Comparison of ENCODE assay signal across 14 cellular contexts in the genomic region with DNA sequence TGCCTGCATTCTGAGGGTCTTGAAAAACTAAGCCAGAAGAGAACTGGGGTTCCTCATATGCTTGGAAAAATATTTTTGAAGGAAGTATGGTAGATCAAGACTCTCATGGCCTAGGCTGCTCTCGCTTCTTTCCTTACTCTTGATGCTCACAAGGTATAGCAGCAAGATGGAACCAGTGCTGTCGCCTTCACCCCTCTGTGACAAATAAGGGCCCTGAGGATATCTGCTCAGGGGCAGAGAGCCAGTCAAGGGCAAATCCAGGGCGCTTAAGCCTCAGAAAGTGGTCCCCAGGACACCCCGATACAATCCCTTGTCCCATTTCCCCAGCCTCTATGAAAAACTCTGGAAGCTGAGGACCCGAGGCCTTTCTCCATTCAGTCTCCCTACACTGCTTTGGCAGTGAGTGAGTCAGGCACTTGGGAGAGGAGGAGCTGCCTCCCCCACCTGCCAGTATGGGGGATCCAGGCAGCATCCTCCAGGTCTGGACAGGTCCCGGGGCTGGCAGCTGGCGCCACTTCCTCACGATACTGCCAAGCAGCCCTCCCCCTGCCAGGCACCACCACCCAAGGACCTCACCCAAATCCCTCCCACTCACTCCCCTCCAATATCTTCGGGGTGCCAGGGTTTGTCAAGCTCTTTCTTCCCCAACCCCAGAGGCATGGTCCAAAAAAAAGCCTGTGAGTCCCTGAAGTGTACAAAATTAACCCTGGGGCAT. TPM values are rescaled to one million over a fixed set of nuclear protein-coding genes. Genes with fewer than 3 reads are reported as not detected.
A peak's percentile ranks its signal among the peaks of the same experiment; 100 is the strongest.
DNase-seq lines count a peak whose midpoint lies in the region; ATAC-seq and TF ChIP-seq lines count a peak whose summit lies in the region.
"Had no signal": no experiment of that assay in that cellular context is flagged by ENCODE, and none has a peak within 500 bp of the region (broad histone marks: within the 10 kb centered on the region; RNA-seq: fewer than 3 reads in every experiment).

No MANE protein-coding gene starts in this region.

- H3K27ac Mint-ChIP-seq in natural killer cell treated with Interleukin-12 subunit alpha and Interleukin-12 subunit beta and Interleukin-15 and Interleukin-18, amount 100 ng/mL, for 72 hours, result no peak overlapping the region
- H3K27ac Mint-ChIP-seq in natural killer cell (no peak overlapping the region), brain (peak overlapping the region in 3 of 5 experiments; percentile 85 to 89 (median 86))
- H3K27ac Mint-ChIP-seq: activated T-helper 1 cell treated with anti-CD3 and anti-CD28 coated beads, Interleukin-12 subunit alpha, Interleukin-12 subunit beta, Interleukin-2, Interleukin-4 antibody, amounts not matched to agents 30 ng/mL and 10 ng/mL and 1 ng/mL, durations not matched to agents 14 hours and 24 hours and 36 hours had no signal

- H3K36me3 ChIP-seq in mesendoderm (ENCODE audit: control insufficient read depth, insufficient read depth, low read length) (no peaks in the 10 kb centered on the region), Karpas-422 (ENCODE audit: insufficient read depth, low read length) (no peaks in the 10 kb centered on the region)

- H3K4me2 ChIP-seq in mesendoderm (ENCODE audit: low read length) (no peak overlapping the region), Karpas-422 (ENCODE audit: low read depth, low read length, poor library complexity, severe bottlenecking) (no peak overlapping the region)

- ATAC-seq in natural killer cell treated with Interleukin-12 subunit alpha and Interleukin-12 subunit beta and Interleukin-15 and Interleukin-18, amount 100 ng/mL, for 72 hours, result no peak
- ATAC-seq in natural killer cell, result no peak
- ATAC-seq: body of pancreas had no signal

- peaks cover 6% of the 10 kb centered on the region for H3K4me1 ChIP-seq in mesendoderm (ENCODE audit: control insufficient read depth, low read depth, low read length)
- no peaks in the 10 kb centered on the region for H3K4me1 ChIP-seq in Karpas-422 (ENCODE audit: low read length)

- peak; percentile 31 for DNase-seq in natural killer cell treated with Interleukin-12 subunit alpha and Interleukin-12 subunit beta and Interleukin-15 and Interleukin-18, amount 100 ng/mL, for 72 hours (ENCODE audit: low spot score)
- DNase-seq in natural killer cell (no peak), mesendoderm (no peak), Kasumi-1 (lab: John Stamatoyannopoulos, UW) (no peak), Karpas-422 (no peak), activated gamma-delta T cell treated with Interleukin-2 at 50 U/mL for 16 hours (no peak)
- DNase-seq in activated effector memory CD4-positive, alpha-beta T cell treated with Interleukin-2 at 50 U/mL for 16 hours, result no peak
- DNase-seq: SHP77 treated with DMSO at 0.1 percent for 48 hours; stimulated activated CD4-positive, alpha-beta T cell treated with anti-CD3 and anti-CD28 coated beads, Interleukin-12 subunit alpha, Interleukin-12 subunit beta, amount 100 ng/mL, for 4 hours had no signal

- no peak overlapping the region for H2BK120ac ChIP-seq in mesendoderm (ENCODE audit: low read depth, low read length)

- intact Hi-C loops in natural killer cell (cut with micrococcal nuclease), result no loop called here

- WGBS in mesendoderm (ENCODE audit: extremely low coverage, insufficient coverage, low lambda C conversion rate), result no CpG with 5 or more reads among the region's 9 CpGs

- H3K9ac ChIP-seq in mesendoderm (ENCODE audit: low read length) (no peak overlapping the region), Karpas-422 (ENCODE audit: low read length) (no peak overlapping the region)

- H3K27ac ChIP-seq in mesendoderm (ENCODE audit: low read depth, low read length), result no peak overlapping the region
- H3K27ac ChIP-seq in Karpas-422 (ENCODE audit: low read length), result no peak overlapping the region
- H3K27ac ChIP-seq: body of pancreas had no signal

- H3K9me3 Mint-ChIP-seq in natural killer cell treated with Interleukin-12 subunit alpha and Interleukin-12 subunit beta and Interleukin-15 and Interleukin-18, amount 100 ng/mL, for 72 hours, result no peaks in the 10 kb centered on the region
- H3K9me3 Mint-ChIP-seq in natural killer cell (no peaks in the 10 kb centered on the region), brain (no peaks in the 10 kb centered on the region)
- H3K9me3 Mint-ChIP-seq: activated T-helper 1 cell treated with anti-CD3 and anti-CD28 coated beads, Interleukin-12 subunit alpha, Interleukin-12 subunit beta, Interleukin-2, Interleukin-4 antibody, amounts not matched to agents 30 ng/mL and 10 ng/mL and 1 ng/mL, durations not matched to agents 14 hours and 24 hours and 36 hours had no signal

- peaks cover 10 to 11% of the 10 kb centered on the region in 2 donors for H3K4me1 Mint-ChIP-seq in natural killer cell treated with Interleukin-12 subunit alpha and Interleukin-12 subunit beta and Interleukin-15 and Interleukin-18, amount 100 ng/mL, for 72 hours (ENCODE audit: low read depth in 2 of 2)
- H3K4me1 Mint-ChIP-seq in natural killer cell, result peaks cover 7 to 15% of the 10 kb centered on the region in 2 donors
- peaks cover 64% of the 10 kb centered on the region for H3K4me1 Mint-ChIP-seq in brain

- no peak overlapping the region for H2AFZ ChIP-seq in Karpas-422 (ENCODE audit: low read length)

- peak overlapping the region; percentile 31 for H2AK5ac ChIP-seq in mesendoderm (ENCODE audit: low read length)

- no peak for TF ChIP-seq CTCF in natural killer cell (IDR thresholded peaks at IDR 0.05)
- no peak for TF ChIP-seq CTCF in brain (conservative IDR thresholded peaks at IDR 0.05)

- H3K79me2 ChIP-seq in mesendoderm (ENCODE audit: control insufficient read depth, insufficient read depth, low read length), result peaks cover 1% of the 10 kb centered on the region
- no peaks in the 10 kb centered on the region for H3K79me2 ChIP-seq in Karpas-422 (ENCODE audit: low read length)

- H3K27me3 ChIP-seq in mesendoderm (ENCODE audit: insufficient read depth, low read length, poor library complexity), result no peaks in the 10 kb centered on the region
- H3K27me3 ChIP-seq in Karpas-422 (ENCODE audit: low read length), result no peaks in the 10 kb centered on the region
- H3K27me3 ChIP-seq: body of pancreas had no signal

- no peaks in the 10 kb centered on the region for H3K9me3 ChIP-seq in Karpas-422 (ENCODE audit: low read length)
- H3K9me3 ChIP-seq: body of pancreas had no signal

- H3K18ac ChIP-seq in mesendoderm (ENCODE audit: low read length), result no peak overlapping the region

- no peak overlapping the region for H3K23ac ChIP-seq in mesendoderm (ENCODE audit: low read length)

- H2BK5ac ChIP-seq in mesendoderm (ENCODE audit: low read length), result no peak overlapping the region

- no peak overlapping the region for H4K8ac ChIP-seq in mesendoderm (ENCODE audit: low read depth, low read length)

- no peaks in the 10 kb centered on the region for H3K9me2 ChIP-seq in Karpas-422 (replicated peaks; ENCODE audit: insufficient read depth, low read length)

- H3K79me1 ChIP-seq in mesendoderm (ENCODE audit: low read length), result peaks cover 2% of the 10 kb centered on the region

- H3K4ac ChIP-seq in mesendoderm (ENCODE audit: low read depth, low read length), result no peak overlapping the region

- no peak overlapping the region for H3K56ac ChIP-seq in mesendoderm (ENCODE audit: low read length)

- H3K36me3 Mint-ChIP-seq in natural killer cell treated with Interleukin-12 subunit alpha and Interleukin-12 subunit beta and Interleukin-15 and Interleukin-18, amount 100 ng/mL, for 72 hours, result no peaks in the 10 kb centered on the region
- no peaks in the 10 kb centered on the region for H3K36me3 Mint-ChIP-seq in natural killer cell
- no peaks in the 10 kb centered on the region for H3K36me3 Mint-ChIP-seq in brain

- no peak overlapping the region for H3K4me3 Mint-ChIP-seq in natural killer cell treated with Interleukin-12 subunit alpha and Interleukin-12 subunit beta and Interleukin-15 and Interleukin-18, amount 100 ng/mL, for 72 hours
- H3K4me3 Mint-ChIP-seq in natural killer cell (no peak overlapping the region), brain (peak overlapping the region; percentile 90 to 97 (median 91))
- H3K4me3 Mint-ChIP-seq: activated T-helper 1 cell treated with anti-CD3 and anti-CD28 coated beads, Interleukin-12 subunit alpha, Interleukin-12 subunit beta, Interleukin-2, Interleukin-4 antibody, amounts not matched to agents 30 ng/mL and 10 ng/mL and 1 ng/mL, durations not matched to agents 14 hours and 24 hours and 36 hours had no signal

- H3K27me3 Mint-ChIP-seq in natural killer cell treated with Interleukin-12 subunit alpha and Interleukin-12 subunit beta and Interleukin-15 and Interleukin-18, amount 100 ng/mL, for 72 hours, result peaks cover 36% of the 10 kb centered on the region in 2 donors
- H3K27me3 Mint-ChIP-seq in natural killer cell (ENCODE audit: low read depth in 2 of 2) (peaks cover 42 to 48% of the 10 kb centered on the region in 2 donors), brain (peaks cover 13% of the 10 kb centered on the region)

- no peak overlapping the region for H4K5ac ChIP-seq in mesendoderm (ENCODE audit: low read length)

- no peak overlapping the region for H3K4me3 ChIP-seq in mesendoderm (ENCODE audit: low read length)
- H3K4me3 ChIP-seq in Karpas-422 (ENCODE audit: low read length), result no peak overlapping the region
- H3K4me3 ChIP-seq: body of pancreas had no signal

- no peaks in the 10 kb centered on the region for H4K20me1 ChIP-seq in Karpas-422 (ENCODE audit: insufficient read depth, low read depth, low read length)

- no peak overlapping the region for H2BK15ac ChIP-seq in mesendoderm (replicated peaks; ENCODE audit: low read depth)

RNA-seq across cellular contexts. Expression of a gene that starts 1.3 kb away (rescaled TPM):
- not detected for total RNA-seq in natural killer cell treated with Interleukin-12 subunit alpha and Interleukin-12 subunit beta and Interleukin-15 and Interleukin-18, amount 100 ng/mL, for 72 hours
- total RNA-seq in natural killer cell, result not detected
- 43.9 TPM for polyA plus RNA-seq in brain (ENCODE audit: insufficient read depth, low read depth, low replicate concordance)
- polyA plus RNA-seq in mesendoderm (2013, experiment 1 of 2), result 10.4 TPM
- polyA plus RNA-seq in mesendoderm (2013, experiment 2 of 2), result 10.1 TPM
- total RNA-seq in Karpas-422 (2014; rRNA removed; shearing (Covaris generic); ENCODE audit: low replicate concordance), result not detected in 2 replicates
- total RNA-seq: activated T-helper 1 cell treated with anti-CD3 and anti-CD28 coated beads, Interleukin-12 subunit alpha, Interleukin-12 subunit beta, Interleukin-2, Interleukin-4 antibody, amounts not matched to agents 30 ng/mL and 10 ng/mL and 1 ng/mL, durations not matched to agents 14 hours and 24 hours and 36 hours had no signal

RNA-seq across cellular contexts. Expression of a gene that starts 10.0 kb away (rescaled TPM):
- not detected for total RNA-seq in natural killer cell treated with Interleukin-12 subunit alpha and Interleukin-12 subunit beta and Interleukin-15 and Interleukin-18, amount 100 ng/mL, for 72 hours
- total RNA-seq in natural killer cell, result not detected
- polyA plus RNA-seq in brain (ENCODE audit: insufficient read depth, low read depth, low replicate concordance), result not detected
- polyA plus RNA-seq in mesendoderm (2013, experiment 1 of 2), result 0.07 TPM
- not detected for polyA plus RNA-seq in mesendoderm (2013, experiment 2 of 2)
- total RNA-seq in Karpas-422 (2014; rRNA removed; shearing (Covaris generic); ENCODE audit: low replicate concordance), result not detected in 2 replicates
- total RNA-seq: activated T-helper 1 cell treated with anti-CD3 and anti-CD28 coated beads, Interleukin-12 subunit alpha, Interleukin-12 subunit beta, Interleukin-2, Interleukin-4 antibody, amounts not matched to agents 30 ng/mL and 10 ng/mL and 1 ng/mL, durations not matched to agents 14 hours and 24 hours and 36 hours; body of pancreas; epithelial cell of proximal tubule; ureter had no signal

RNA-seq across cellular contexts. Expression of a gene that starts 18.8 kb away (rescaled TPM):
- 100 to 1,000 TPM; 239 to 375 TPM for total RNA-seq in natural killer cell treated with Interleukin-12 subunit alpha and Interleukin-12 subunit beta and Interleukin-15 and Interleukin-18, amount 100 ng/mL, for 72 hours
- 100 to 1,000 TPM; 344 to 394 (median 358) TPM for total RNA-seq in natural killer cell
- 825 TPM for polyA plus RNA-seq in brain (ENCODE audit: insufficient read depth, low read depth, low replicate concordance)
- polyA plus RNA-seq in mesendoderm (2013, experiment 1 of 2), result 155 TPM
- polyA plus RNA-seq in mesendoderm (2013, experiment 2 of 2), result 159 TPM
- total RNA-seq in Karpas-422 (2014; rRNA removed; shearing (Covaris generic); ENCODE audit: low replicate concordance), result 141 and 188 TPM in 2 replicates

RNA-seq across cellular contexts. Expression of a gene that starts 44.1 kb away (rescaled TPM):
- total RNA-seq in natural killer cell treated with Interleukin-12 subunit alpha and Interleukin-12 subunit beta and Interleukin-15 and Interleukin-18, amount 100 ng/mL, for 72 hours, result 1 to 10 TPM in 1 of 2 donors, under 1 TPM in 1; 0.38 to 3.0 TPM
- total RNA-seq in natural killer cell, result 1 to 10 TPM; 1.3 to 5.0 (median 1.6) TPM
- polyA plus RNA-seq in brain (ENCODE audit: insufficient read depth, low read depth, low replicate concordance), result 0.98 TPM
- 0.51 TPM for polyA plus RNA-seq in mesendoderm (2013, experiment 1 of 2)
- polyA plus RNA-seq in mesendoderm (2013, experiment 2 of 2), result 0.60 TPM
- 1.2 TPM in 1 of 2 replicates, not detected in the other for total RNA-seq in Karpas-422 (2014; rRNA removed; shearing (Covaris generic); ENCODE audit: low replicate concordance)
- total RNA-seq: body of pancreas had no signal

Comparison
In these comparisons a context has a peak if more than half of its experiments do, and no peak if none do; other contexts are left out.
1. H3K27ac Mint-ChIP-seq: peak in brain (3 of 5); none in natural killer cell treated with Interleukin-12 subunit alpha and Interleukin-12 subunit beta and Interleukin-15 and Interleukin-18, amount 100 ng/mL, for 72 hours (0 of 2) and natural killer cell (0 of 2).
2. H3K4me3 Mint-ChIP-seq: peak in brain (5 of 5); none in natural killer cell treated with Interleukin-12 subunit alpha and Interleukin-12 subunit beta and Interleukin-15 and Interleukin-18, amount 100 ng/mL, for 72 hours (single experiment) and natural killer cell (single experiment).